ENCODE assay signal across 24 cellular contexts in the genomic region with DNA sequence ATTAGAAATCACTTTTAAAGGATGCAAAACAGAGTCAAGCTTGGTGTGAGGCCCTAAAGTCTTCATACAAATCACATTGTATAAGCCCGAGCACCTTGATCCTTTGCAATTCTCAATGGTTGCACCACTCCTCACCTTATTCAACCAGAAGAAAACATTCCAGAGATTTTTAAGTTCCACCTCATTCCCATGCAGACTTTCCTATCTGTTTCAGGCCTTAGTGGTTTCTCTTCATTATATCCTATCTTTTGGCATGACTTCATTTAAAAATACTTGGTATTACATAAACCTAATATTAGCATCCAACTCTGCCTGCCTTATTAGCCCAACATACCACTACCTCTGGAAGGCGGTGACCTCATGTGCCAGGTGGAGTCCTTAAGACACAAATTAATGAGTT. TPM values are rescaled to one million over a fixed set of nuclear protein-coding genes. Genes with fewer than 3 reads are reported as not detected.
A peak's percentile ranks its signal among the peaks of the same experiment; 100 is the strongest.
DNase-seq lines count a peak whose midpoint lies in the region; ATAC-seq, FAIRE-seq and TF ChIP-seq lines count a peak whose summit lies in the region.
"Had no signal": no experiment of that assay in that cellular context is flagged by ENCODE, and none has a peak within 500 bp of the region (broad histone marks: within the 10 kb centered on the region; RNA-seq: fewer than 3 reads in every experiment).

No MANE protein-coding gene starts in this region.

- H3K56ac ChIP-seq in mesendoderm (ENCODE audit: low read length): no peak overlapping the region

- intact Hi-C loops in MCF 10A (cut with micrococcal nuclease) (loop anchor here (5.0 kb wide), 1 partner anchor 51 kb away; no protein-coding TSS in a partner anchor), mammary epithelial cell (cut with micrococcal nuclease) (no loop called here), pancreas (cut with DNase I) (no loop called here), left colon (cut with DNase I, micrococcal nuclease) (no loop called here)

- H3K4me3 Mint-ChIP-seq in MCF 10A (ENCODE audit: unreplicated experiment): no peak overlapping the region
- H3K4me3 Mint-ChIP-seq: CD14-positive monocyte, IgD-negative memory B cell had no signal

- no peak overlapping the region for H3K4me2 ChIP-seq in mammary epithelial cell (ENCODE audit: insufficient read depth, low read depth, low read length)
- H3K4me2 ChIP-seq in mesendoderm (ENCODE audit: low read length): no peak overlapping the region

- CTCF ChIA-PET in MCF 10A (lab: Yijun Ruan, JAX) (interaction anchor here (0.6 to 5.8 kb wide), 4 partner anchors 10 to 436 kb away, joined by 3 to 61 read pairs (median 5); partner anchors contain the start of gene GREM2), mammary epithelial cell (lab: Charles Lee; ENCODE audit: low non-redundant PET) (no interaction called here)

- H2AK5ac ChIP-seq in mesendoderm (ENCODE audit: low read length): no peak overlapping the region

- H2AFZ ChIP-seq in mammary epithelial cell (ENCODE audit: low read depth, low read length): no peak overlapping the region

- H3K27ac Mint-ChIP-seq in MCF 10A (ENCODE audit: low read depth, unreplicated experiment): peak overlapping the region; percentile 10
- H3K27ac Mint-ChIP-seq: CD14-positive monocyte, IgD-negative memory B cell had no signal

- H3K79me2 ChIP-seq in mammary epithelial cell (ENCODE audit: insufficient read depth, low read length) (no peaks in the 10 kb centered on the region), mesendoderm (ENCODE audit: control insufficient read depth, insufficient read depth, low read length) (no peaks in the 10 kb centered on the region)

- POLR2A ChIA-PET in MCF 10A (lab: Yijun Ruan, JAX): no interaction called here

- no peak for ATAC-seq in pancreas
- no peak for ATAC-seq in left colon

- dilution Hi-C loops in mammary epithelial cell (cut with HindIII; ENCODE audit: low sequenced_read_pairs): no loop called here

- H3K4me3 ChIP-seq in mammary epithelial cell (replicated peaks in 1 of 3; ENCODE audit: insufficient read depth in 1 of 3, low read depth in 2 of 3, low read length in 3 of 3): no peak overlapping the region
- H3K4me3 ChIP-seq in mesendoderm (ENCODE audit: low read length): no peak overlapping the region
- H3K4me3 ChIP-seq in pancreas: no peak overlapping the region
- H3K4me3 ChIP-seq: HAP-1 had no signal

- DNase-seq in MCF 10A (ENCODE audit: unreplicated experiment) (no peak), mammary epithelial cell (no peak), astrocyte of the hippocampus (ENCODE audit: low read depth, low spot score) (peak; percentile 58), mesendoderm (peak; percentile 74), pancreas (no peak), left colon (no peak), dermis blood vessel endothelial cell (no peak)
- no peak for DNase-seq in central memory CD4-positive, alpha-beta T cell
- DNase-seq: DMS79 treated with DMSO at 0.1 percent for 48 hours, Karpas-422, MM.1S, NCI-H1092, NCI-H1436 treated with DMSO at 0.1 percent for 48 hours, NCI-H2029, NCI-H2171 treated with DMSO at 0.1 percent for 48 hours, OCI-M1, SHP77 had no signal

- H3K9me3 Mint-ChIP-seq in MCF 10A (ENCODE audit: unreplicated experiment): no peaks in the 10 kb centered on the region

- no peaks in the 10 kb centered on the region for H3K4me1 ChIP-seq in mammary epithelial cell (ENCODE audit: insufficient read depth, low read length)
- H3K4me1 ChIP-seq in mesendoderm (ENCODE audit: control insufficient read depth, low read depth, low read length): no peaks in the 10 kb centered on the region
- H3K4me1 ChIP-seq in pancreas: no peaks in the 10 kb centered on the region
- H3K4me1 ChIP-seq: HAP-1 had no signal

- no peaks in the 10 kb centered on the region for H3K36me3 Mint-ChIP-seq in MCF 10A (ENCODE audit: insufficient read depth, unreplicated experiment)
- H3K36me3 Mint-ChIP-seq: CD14-positive monocyte had no signal

- no peaks in the 10 kb centered on the region for H3K27me3 ChIP-seq in mammary epithelial cell (ENCODE audit: insufficient read depth, low read length)
- no peaks in the 10 kb centered on the region for H3K27me3 ChIP-seq in mesendoderm (ENCODE audit: insufficient read depth, low read length, poor library complexity)
- no peaks in the 10 kb centered on the region for H3K27me3 ChIP-seq in pancreas

- H3K23ac ChIP-seq in mesendoderm (ENCODE audit: low read length): no peak overlapping the region

- H2BK15ac ChIP-seq in mesendoderm (replicated peaks; ENCODE audit: low read depth): no peak overlapping the region

- no peak overlapping the region for H2BK5ac ChIP-seq in mesendoderm (ENCODE audit: low read length)

- TF ChIP-seq CTCF in MCF 10A (IDR thresholded peaks at IDR 0.05; ENCODE audit: unreplicated experiment) (no peak), mammary epithelial cell (conservative IDR thresholded peaks at IDR 0.05 in 1 of 2, IDR thresholded peaks at IDR 0.05 in 1 of 2; ENCODE audit: extremely low read depth in 1 of 2, insufficient read depth in 1 of 2, low read depth in 1 of 2, low read length in 2 of 2) (no peak), pancreas (IDR thresholded peaks at IDR 0.05) (no peak)

- H4K8ac ChIP-seq in mesendoderm (ENCODE audit: low read depth, low read length): no peak overlapping the region

- H3K9ac ChIP-seq in mammary epithelial cell (ENCODE audit: insufficient read depth, low read length) (no peak overlapping the region), mesendoderm (ENCODE audit: low read length) (no peak overlapping the region)

- no peak overlapping the region for H2BK120ac ChIP-seq in mesendoderm (ENCODE audit: low read depth, low read length)

- no peaks in the 10 kb centered on the region for H3K79me1 ChIP-seq in mesendoderm (ENCODE audit: low read length)

- H3K4me1 Mint-ChIP-seq in MCF 10A (ENCODE audit: insufficient read depth, unreplicated experiment): peaks cover 15% of the 10 kb centered on the region
- H3K4me1 Mint-ChIP-seq: CD14-positive monocyte had no signal

- no peaks in the 10 kb centered on the region for H4K20me1 ChIP-seq in mammary epithelial cell (ENCODE audit: insufficient read depth, low read length)

- BruUV-seq in MCF 10A (replicated peaks; lab: Mats Ljungman, UMichigan): no TSS peak
- BruUV-seq in mammary epithelial cell (replicated peaks; lab: Mats Ljungman, UMichigan): no TSS peak

- no peak overlapping the region for H3K4ac ChIP-seq in mesendoderm (ENCODE audit: low read depth, low read length)

- H3K27ac ChIP-seq in mammary epithelial cell (ENCODE audit: insufficient read depth, low read depth, low read length) (no peak overlapping the region), mesendoderm (ENCODE audit: low read depth, low read length) (no peak overlapping the region), pancreas (no peak overlapping the region)
- H3K27ac ChIP-seq: 22Rv1, HL-60 had no signal

- no peak for FAIRE-seq in pancreas (lab: Jason Lieb, UNC)
- FAIRE-seq: G401.6, HTR-8/SVneo had no signal

- H3K36me3 ChIP-seq in mammary epithelial cell (ENCODE audit: insufficient read depth, low read length) (no peaks in the 10 kb centered on the region), mesendoderm (ENCODE audit: control insufficient read depth, insufficient read depth, low read length) (no peaks in the 10 kb centered on the region), pancreas (no peaks in the 10 kb centered on the region)
- H3K36me3 ChIP-seq: HAP-1 had no signal

- WGBS in mammary epithelial cell (ENCODE audit: low coverage, missing lambda C conversion rate): 77% methylated on average over 2 of the region's 2 CpGs
- WGBS in mesendoderm (ENCODE audit: extremely low coverage, insufficient coverage, low lambda C conversion rate): no CpG with 5 or more reads among the region's 2 CpGs
- 84 to 94% methylated on average over 2 of the region's 2 CpGs for WGBS in pancreas, 2 donors

- H4K5ac ChIP-seq in mesendoderm (ENCODE audit: low read length): no peak overlapping the region

- H3K27me3 Mint-ChIP-seq in MCF 10A (ENCODE audit: insufficient read depth, unreplicated experiment): no peaks in the 10 kb centered on the region
- H3K27me3 Mint-ChIP-seq: IgD-negative memory B cell had no signal

- H3K18ac ChIP-seq in mesendoderm (ENCODE audit: low read length): no peak overlapping the region

- H3K9me3 ChIP-seq in mammary epithelial cell (replicated peaks; ENCODE audit: insufficient read depth, low read length) (peaks cover 6% of the 10 kb centered on the region), pancreas (no peaks in the 10 kb centered on the region)
- H3K9me3 ChIP-seq: HAP-1 had no signal

- in situ Hi-C loops in mammary epithelial cell (cut with MboI; ENCODE audit: low sequenced_read_pairs in 2 of 2): no loop called here

RNA-seq across cellular contexts. Expression of gene GREM2, which starts 9.3 kb away (rescaled TPM):
- total RNA-seq in MCF 10A (2022) (0.10 TPM in 1 of 2 replicates, not detected in the other), mammary epithelial cell (under 1 TPM in 1 of 2 donors, not detected in 1; under 0.01 TPM), pancreas (under 1 TPM in 5 of 6 donors, not detected in 1; 0.03 to 0.58 (median 0.12) TPM), left colon (1 to 10 TPM; 2.5 to 10.0 TPM), dermis blood vessel endothelial cell (not detected in 2 replicates)
- polyA plus RNA-seq in mammary epithelial cell (not detected), pancreas (under 1 TPM; 0.27 to 0.31 TPM)
- not detected for polyA minus RNA-seq in mammary epithelial cell
- 0.42 TPM for polyA plus RNA-seq in mesendoderm (2013, experiment 1 of 2)
- polyA plus RNA-seq in mesendoderm (2013, experiment 2 of 2): 0.45 TPM
- polyA plus RNA-seq: CD14-positive monocyte, IgD-negative memory B cell had no signal

Comparison
In these comparisons a context has a peak if more than half of its experiments do, and no peak if none do; other contexts are left out.
1. DNase-seq: peak in astrocyte of the hippocampus (single experiment) and mesendoderm (single experiment); none in MCF 10A (single experiment), mammary epithelial cell (single experiment), central memory CD4-positive, alpha-beta T cell (single experiment), pancreas (0 of 6), left colon (0 of 2) and dermis blood vessel endothelial cell (single experiment).